21 cellular contexts compared by ENCODE assay signal in genomic region chr1:113647121-113647520, GRCh38.
"Had no signal": no experiment of that assay in that cellular context is flagged by ENCODE, and none has a peak within 500 bp of the region (broad histone marks: within the 10 kb centered on the region; RNA-seq: fewer than 3 reads in every experiment).

No MANE protein-coding gene starts in this region.

- H3K36me3 ChIP-seq: adrenal gland, WERI-Rb-1 had no signal

- H3K27ac Mint-ChIP-seq: activated CD8-positive, alpha-beta T cell treated with anti-CD3 and anti-CD28 coated beads, Interleukin-2, amount 10 ng/mL, durations not matched to agents 7 days and 5 days; activated naive CD4-positive, alpha-beta T cell treated with anti-CD3 and anti-CD28 coated beads, Interleukin-2, amount 50 U/mL, for 72 hours; stimulated activated naive CD8-positive, alpha-beta T cell treated with anti-CD3 and anti-CD28 coated beads, Interleukin-15, amount 100 ng/mL, for 72 hours; T-helper 2 cell treated with Interferon-gamma antibody and Interleukin-4, amounts not matched to agents 5 μg/mL and 100 μg/mL, for 36 hours had no signal

- H3K4me1 Mint-ChIP-seq: stimulated activated naive CD8-positive, alpha-beta T cell treated with anti-CD3 and anti-CD28 coated beads, Interleukin-15, amount 100 ng/mL, for 72 hours had no signal

- ATAC-seq: activated CD8-positive, alpha-beta T cell treated with anti-CD3 and anti-CD28 coated beads, Interleukin-2, amount 10 ng/mL, durations not matched to agents 7 days and 5 days; activated naive CD4-positive, alpha-beta T cell treated with anti-CD3 and anti-CD28 coated beads, Interleukin-2, amount 50 U/mL, for 72 hours; left lobe of liver; lower lobe of right lung; mucosa of descending colon; right lobe of liver; stimulated activated naive CD8-positive, alpha-beta T cell treated with anti-CD3 and anti-CD28 coated beads, Interleukin-15, amount 100 ng/mL, for 72 hours had no signal

- H3K4me3 ChIP-seq: adrenal gland, ascending aorta, lower lobe of right lung, mucosa of descending colon, right lobe of liver, skin epidermis, tibial nerve had no signal

- DNase-seq: activated CD4-positive, alpha-beta T cell treated with anti-CD3 and anti-CD28 coated beads, Interleukin-2, amount 50 U/mL, for 1 hour; activated CD4-positive, CD25-positive, alpha-beta regulatory T cell treated with anti-CD3 and anti-CD28 coated beads, Interleukin-2, amount 50 U/mL, for 72 hours; activated CD8-positive, alpha-beta T cell treated with anti-CD3 and anti-CD28 coated beads, Interleukin-2, amount 10 ng/mL, durations not matched to agents 7 days and 5 days; activated gamma-delta T cell treated with Interleukin-2 at 50 U/mL for 16 hours; activated T-cell treated with anti-CD3 and anti-CD28 coated beads, Interleukin-2, amount 50 U/mL, for 1 hour; adrenal gland; lower lobe of right lung; mesendoderm; mucosa of descending colon; nucleus accumbens; right lobe of liver; stimulated activated CD4-positive, alpha-beta T cell treated with anti-CD3 and anti-CD28 coated beads, Interleukin-1b, Interleukin-23, amount 100 ng/mL, for 48 hours; stimulated activated naive CD8-positive, alpha-beta T cell treated with anti-CD3 and anti-CD28 coated beads, Interleukin-15, amount 100 ng/mL, for 72 hours; WERI-Rb-1 had no signal

- H3K9me3 Mint-ChIP-seq: activated naive CD4-positive, alpha-beta T cell treated with anti-CD3 and anti-CD28 coated beads, Interleukin-2, amount 50 U/mL, for 72 hours; stimulated activated naive CD8-positive, alpha-beta T cell treated with anti-CD3 and anti-CD28 coated beads, Interleukin-15, amount 100 ng/mL, for 72 hours; T-helper 2 cell treated with Interferon-gamma antibody and Interleukin-4, amounts not matched to agents 5 μg/mL and 100 μg/mL, for 36 hours had no signal

- H3K27me3 Mint-ChIP-seq: stimulated activated naive CD8-positive, alpha-beta T cell treated with anti-CD3 and anti-CD28 coated beads, Interleukin-15, amount 100 ng/mL, for 72 hours had no signal

- H3K27ac ChIP-seq: adrenal gland, ascending aorta, epithelial cell of prostate, lower lobe of right lung, right lobe of liver, skin epidermis, tibial nerve, WERI-Rb-1 had no signal

- H3K36me3 Mint-ChIP-seq: activated naive CD4-positive, alpha-beta T cell treated with anti-CD3 and anti-CD28 coated beads, Interleukin-2, amount 50 U/mL, for 72 hours had no signal

- H3K4me3 Mint-ChIP-seq: activated CD8-positive, alpha-beta T cell treated with anti-CD3 and anti-CD28 coated beads, Interleukin-2, amount 10 ng/mL, durations not matched to agents 7 days and 5 days; stimulated activated naive CD8-positive, alpha-beta T cell treated with anti-CD3 and anti-CD28 coated beads, Interleukin-15, amount 100 ng/mL, for 72 hours; T-helper 2 cell treated with Interferon-gamma antibody and Interleukin-4, amounts not matched to agents 5 μg/mL and 100 μg/mL, for 36 hours had no signal

- H3K27me3 ChIP-seq: adrenal gland, ascending aorta, right lobe of liver, tibial nerve had no signal

- H3K4me1 ChIP-seq: adrenal gland, ascending aorta, lower lobe of right lung, right lobe of liver, tibial nerve had no signal

- H3K9me3 ChIP-seq: adrenal gland, ascending aorta, lower lobe of right lung, mucosa of descending colon, right lobe of liver, tibial nerve had no signal
